ENCODE assay signal across 8 cellular contexts in genomic region chr12:95942106-95942531, GRCh38. TPM values are rescaled to one million over a fixed set of nuclear protein-coding genes. Genes with fewer than 3 reads are reported as not detected.
DNase-seq lines count a peak whose midpoint lies in the region; ATAC-seq and TF ChIP-seq lines count a peak whose summit lies in the region.

No MANE protein-coding gene starts in this region.

- H3K27ac Mint-ChIP-seq in brain: no peak overlapping the region

- no peak for TF ChIP-seq POLR2A in uterus (IDR thresholded peaks at IDR 0.05)

- H3K9me3 ChIP-seq in KOPT-K1 (ENCODE audit: insufficient read depth, low read length, poor library complexity, severe bottlenecking): no peaks in the 10 kb centered on the region
- no peaks in the 10 kb centered on the region for H3K9me3 ChIP-seq in lung (ENCODE audit: control insufficient read depth in 2 of 2, insufficient read depth in 1 of 2, low read length in 1 of 2)
- H3K9me3 ChIP-seq in uterus: no peaks in the 10 kb centered on the region

- H3K27ac ChIP-seq in KOPT-K1 (ENCODE audit: low read depth, low read length, poor library complexity, severe bottlenecking) (peak overlapping the region; percentile 69), lung (ENCODE audit: low read depth in 1 of 2, low read length in 1 of 2) (peak overlapping the region in 1 of 2 donors; percentile 95), uterus (peak overlapping the region; percentile 72 to 84)

- peaks cover 28% of the 10 kb centered on the region for H3K27me3 Mint-ChIP-seq in brain

- WGBS in lung, 2 donors: 6 to 9% methylated on average over 14 of the region's 14 CpGs

- H3K9me3 Mint-ChIP-seq in brain: peaks cover 0 to 6% (median 3%) of the 10 kb centered on the region in 5 experiments

- H3K4me3 ChIP-seq in lung (peak overlapping the region; percentile 76), uterus (peak overlapping the region; percentile 73 to 78)

- peaks cover 6% of the 10 kb centered on the region for H3K4me1 Mint-ChIP-seq in brain

- H3K4me1 ChIP-seq in lung (ENCODE audit: control insufficient read depth in 2 of 2, insufficient read depth in 2 of 2, low read length in 2 of 2): peaks cover 0 to 2% of the 10 kb centered on the region in 2 donors
- H3K4me1 ChIP-seq in uterus: no peaks in the 10 kb centered on the region

- peak overlapping the region; percentile 92 to 97 (median 93) for H3K4me3 Mint-ChIP-seq in brain

- H3K27me3 ChIP-seq in lung (ENCODE audit: control insufficient read depth, insufficient read depth): no peaks in the 10 kb centered on the region
- H3K27me3 ChIP-seq in uterus: no peaks in the 10 kb centered on the region

- H3K36me3 Mint-ChIP-seq in brain: no peaks in the 10 kb centered on the region

- ATAC-seq in lung (ENCODE audit: insufficient read depth, low FRiP score) (no peak), GM21367 (IDR thresholded peaks at IDR 0.05; ENCODE audit: unreplicated experiment) (no peak), HG02981 (IDR thresholded peaks at IDR 0.05; ENCODE audit: unreplicated experiment) (no peak)

- no peak for TF ChIP-seq CTCF in brain (conservative IDR thresholded peaks at IDR 0.05)
- no peak for TF ChIP-seq CTCF in lung (IDR thresholded peaks at IDR 0.05; ENCODE audit: control extremely low read depth, extremely low read depth)
- TF ChIP-seq CTCF in uterus (IDR thresholded peaks at IDR 0.05): no peak

- H3K36me3 ChIP-seq in KOPT-K1 (ENCODE audit: insufficient read depth, low read length) (no peaks in the 10 kb centered on the region), lung (ENCODE audit: control insufficient read depth in 2 of 2, insufficient read depth in 2 of 2, low read length in 2 of 2) (no peaks in the 10 kb centered on the region), uterus (no peaks in the 10 kb centered on the region)

- intact Hi-C loops in uterus (cut with DNase I; ENCODE audit: low total_unique reads): no loop called here

- DNase-seq in DMS53 (lab: John Stamatoyannopoulos, UW): peak; percentile 67
- no peak for DNase-seq in lung (ENCODE audit: low spot score)
- no peak for DNase-seq in uterus
- DNase-seq in HK-2 (ENCODE audit: unreplicated experiment): no peak

RNA-seq across cellular contexts. Expression of gene CCDC38, which starts 0.3 kb away (rescaled TPM):
- polyA plus RNA-seq in brain (ENCODE audit: insufficient read depth, low read depth, low replicate concordance) (not detected), lung (under 1 TPM; 0.04 to 0.05 TPM)
- total RNA-seq in lung (under 1 TPM in 1 of 2 donors, not detected in 1; 0.15 TPM), uterus (under 1 TPM in 1 of 4 donors, not detected in 3; 0.49 TPM)

RNA-seq across cellular contexts. Expression of gene AMDHD1, which starts 1.0 kb away (rescaled TPM):
- polyA plus RNA-seq in brain (ENCODE audit: insufficient read depth, low read depth, low replicate concordance) (not detected), lung (1 to 10 TPM; 1.1 to 1.9 TPM)
- total RNA-seq in lung (1 to 10 TPM in 1 of 2 donors, under 1 TPM in 1; 0.51 to 1.3 TPM), uterus (1 to 10 TPM in 2 of 4 donors, under 1 TPM in 1, not detected in 1; 0.26 to 1.8 (median 1.1) TPM)

RNA-seq across cellular contexts. Expression of gene HAL, which starts 54.0 kb away (rescaled TPM):
- polyA plus RNA-seq in brain (ENCODE audit: insufficient read depth, low read depth, low replicate concordance) (not detected), lung (1 to 10 TPM; 1.2 to 7.9 TPM)
- total RNA-seq in lung (1 to 10 TPM; 2.3 to 6.1 TPM), uterus (1 to 10 TPM in 1 of 4 donors, under 1 TPM in 1, not detected in 2; 0.29 to 1.1 TPM)
